Comparison of ENCODE assay signal across 25 cellular contexts in genomic region chr21:16492356-16492755, GRCh38.
"Had no signal": no experiment of that assay in that cellular context is flagged by ENCODE, and none has a peak within 500 bp of the region (broad histone marks: within the 10 kb centered on the region; RNA-seq: fewer than 3 reads in every experiment).

No MANE protein-coding gene starts in this region.

- H3K4me1 ChIP-seq: neural progenitor cell, parathyroid adenoma, spleen, thyroid gland, transverse colon, upper lobe of left lung had no signal

- ATAC-seq: naive thymus-derived CD8-positive, alpha-beta T cell; sciatic nerve; stimulated activated effector memory CD8-positive, alpha-beta T cell treated with anti-CD3 and anti-CD28 coated beads, Interleukin-12 subunit alpha, Interleukin-12 subunit beta, amount 100 ng/mL, for 72 hours; stimulated activated naive CD8-positive, alpha-beta T cell treated with anti-CD3 and anti-CD28 coated beads, Interleukin-15, amount 100 ng/mL, for 72 hours had no signal

- H3K4me2 ChIP-seq: hepatocyte, neural progenitor cell had no signal

- H3K79me2 ChIP-seq: hepatocyte, parathyroid adenoma had no signal

- H3K27ac ChIP-seq: hepatocyte, left ventricle myocardium inferior, neural progenitor cell, neutrophil, parathyroid adenoma, spleen, testis, thyroid gland, transverse colon, upper lobe of left lung, vagina had no signal

- FAIRE-seq: small intestine had no signal

- H2AFZ ChIP-seq: hepatocyte, neural progenitor cell, parathyroid adenoma had no signal

- H3K4me3 ChIP-seq: hepatocyte, left ventricle myocardium inferior, lung, neural progenitor cell, spleen, testis, thyroid gland, transverse colon, upper lobe of left lung, vagina had no signal

- H3K9ac ChIP-seq: neural progenitor cell, parathyroid adenoma had no signal

- H3K27me3 ChIP-seq: hepatocyte, neural progenitor cell, neutrophil, spleen, testis, thyroid gland, transverse colon, upper lobe of left lung, vagina had no signal

- DNase-seq: islet precursor cell; left ventricle myocardium inferior; mesendoderm; naive thymus-derived CD8-positive, alpha-beta T cell; nephron progenitor cell; occipital lobe; retina; right cardiac atrium; small intestine; spleen; stimulated activated CD4-positive, alpha-beta T cell treated with anti-CD3 and anti-CD28 coated beads, Interleukin-4, amount 100 ng/mL, for 24 hours; stimulated activated naive CD4-positive, alpha-beta T cell treated with Interleukin-2 at 50 U/mL for 16 hours; stimulated activated naive CD8-positive, alpha-beta T cell treated with anti-CD3 and anti-CD28 coated beads, Interleukin-15, amount 100 ng/mL, for 72 hours; testis; thyroid gland; transverse colon; upper lobe of left lung had no signal

- H3K36me3 ChIP-seq: left ventricle myocardium inferior, neural progenitor cell, neutrophil, spleen, thyroid gland, transverse colon, upper lobe of left lung, vagina had no signal

- H3K9me3 ChIP-seq: left ventricle myocardium inferior, neutrophil, testis, thyroid gland, transverse colon, upper lobe of left lung, vagina had no signal
